In genomic region chr2:216412022-216412999, GRCh38 we compare ENCODE assay signal across 8 cellular contexts. TPM values are rescaled to one million over a fixed set of nuclear protein-coding genes. Genes with fewer than 3 reads are reported as not detected.
DNase-seq lines count a peak whose midpoint lies in the region; ATAC-seq and TF ChIP-seq lines count a peak whose summit lies in the region.

Gene SMARCAL1, plus strand, starts transcription at chr2:216412484. Its CDS starts 2,221 bp downstream, at chr2:216414705.

- peak; percentile 87 to 89 for DNase-seq in NCI-H187 (lab: John Stamatoyannopoulos, UW)
- DNase-seq in T-helper 2 cell, result peak; percentile 93 to 99 (median 98)
- DNase-seq in anterior cingulate cortex (lab: John Stamatoyannopoulos, UW), result peak; percentile 80 to 99 (median 98)
- DNase-seq in left ventricle myocardium superior, result peak; percentile 99
- DNase-seq in prostate gland (ENCODE audit: low spot score), result peak; percentile 98

- TF ChIP-seq CTCF in prostate gland (IDR thresholded peaks at IDR 0.05), result peak in 1 of 4 experiments; percentile 26

- TF ChIP-seq POLR2A in prostate gland (IDR thresholded peaks at IDR 0.05), result peak; percentile 29

- peak within 1 kb of the TSS; percentile 52 to 65 for H3K4me3 ChIP-seq in prostate gland
- peak within 1 kb of the TSS; percentile 56 for H3K4me3 ChIP-seq in urinary bladder (ENCODE audit: low read depth, low read length)

- H3K9me3 ChIP-seq in prostate gland, result no peaks in the 10 kb centered on the region

- H3K4me1 ChIP-seq in prostate gland (replicated peaks), result no peaks in the 10 kb centered on the region
- no peaks in the 10 kb centered on the region for H3K4me1 ChIP-seq in urinary bladder (ENCODE audit: insufficient read depth)

- intact Hi-C loops in left ventricle myocardium superior (cut with micrococcal nuclease), result no loop called here
- intact Hi-C loops in prostate gland (cut with DNase I), result loop anchor here (10.0 kb wide), 1 partner anchor 298 kb away; no protein-coding TSS in a partner anchor

- H3K27me3 ChIP-seq in prostate gland (replicated peaks; ENCODE audit: insufficient read depth), result no peaks in the 10 kb centered on the region

- ATAC-seq in GM18498 (IDR thresholded peaks at IDR 0.05; ENCODE audit: unreplicated experiment), result peak; percentile 92
- peak; percentile 95 for ATAC-seq in HG02938 (IDR thresholded peaks at IDR 0.05; ENCODE audit: unreplicated experiment)
- peak; percentile 94 for ATAC-seq in left ventricle myocardium superior

- H3K27ac ChIP-seq in prostate gland, result peak within 1 kb of the TSS; percentile 94 to 95
- H3K27ac ChIP-seq in urinary bladder (ENCODE audit: low read depth), result peak within 1 kb of the TSS; percentile 85

- H3K36me3 ChIP-seq in prostate gland (no peaks in the 10 kb centered on the region), urinary bladder (ENCODE audit: insufficient read depth) (no peaks in the 10 kb centered on the region)

- WGBS in prostate gland, result 7% methylated on average over 55 of the region's 56 CpGs
- WGBS in urinary bladder, result 7% methylated on average over 56 of the region's 56 CpGs

RNA-seq across cellular contexts. Expression of gene SMARCAL1, which starts in this region (rescaled TPM):
- total RNA-seq in left ventricle myocardium superior, result 9.8 TPM
- total RNA-seq in prostate gland, result 10 to 100 TPM; 15.3 to 32.2 TPM
- total RNA-seq in urinary bladder, result 18.9 TPM
- 11.1 TPM for polyA plus RNA-seq in urinary bladder

Comparison
In these comparisons a context has a peak if more than half of its experiments do, and no peak if none do; other contexts are left out.
1. Peak in every context shown above with its lines: DNase-seq, ATAC-seq, H3K4me3 ChIP-seq and H3K27ac ChIP-seq.